Comparison of ENCODE assay signal across 24 cellular contexts in genomic region chr17:72233981-72234380, GRCh38.
"Had no signal": no experiment of that assay in that cellular context is flagged by ENCODE, and none has a peak within 500 bp of the region (broad histone marks: within the 10 kb centered on the region; RNA-seq: fewer than 3 reads in every experiment).

No MANE protein-coding gene starts in this region.

- H3K9me3 Mint-ChIP-seq: neural progenitor cell; stimulated activated memory B cell treated with anti-CD40 and anti-IgM and Interleukin-4, amounts not matched to agents 10 μg/mL and 1 μg/mL and 100 μg/mL, for 72 hours had no signal

- DNase-seq: activated CD4-positive, alpha-beta memory T cell treated with anti-CD3 and anti-CD28 coated beads for 36 hours; activated CD4-positive, alpha-beta T cell treated with anti-CD3 and anti-CD28 coated beads for 48 hours; activated effector memory CD4-positive, alpha-beta T cell treated with Interleukin-2 at 50 U/mL for 16 hours; activated naive CD4-positive, alpha-beta T cell treated with anti-CD3 and anti-CD28 coated beads for 36 hours; activated naive CD8-positive, alpha-beta T cell treated with anti-CD3 and anti-CD28 coated beads, Interleukin-2, amount 10 ng/mL, durations not matched to agents 7 days and 5 days; activated T-cell treated with anti-CD3 and anti-CD28 coated beads, Interleukin-2, amount 50 U/mL, for 72 hours; amniotic stem cell; colonic mucosa; dorsolateral prefrontal cortex; effector memory CD8-positive, alpha-beta T cell; gastrocnemius medialis; mesenchymal stem cell; naive B cell; sigmoid colon; stimulated activated CD4-positive, alpha-beta T cell treated with anti-CD3 and anti-CD28 coated beads, Interleukin-15, amount 100 ng/mL, for 24 hours; T1000; trophoblast cell; uterus had no signal

- H3K9ac ChIP-seq: neural progenitor cell had no signal

- H3K4me1 ChIP-seq: breast epithelium, colonic mucosa, gastrocnemius medialis, uterus had no signal

- H3K4me2 ChIP-seq: neural progenitor cell, smooth muscle cell had no signal

- H3K4me3 ChIP-seq: breast epithelium, colonic mucosa, dorsolateral prefrontal cortex, gastrocnemius medialis, neural progenitor cell, sigmoid colon, smooth muscle cell, uterus had no signal

- H3K27ac ChIP-seq: breast epithelium, colonic mucosa, dorsolateral prefrontal cortex, gastrocnemius medialis, neural progenitor cell, sigmoid colon, uterus had no signal

- H3K27ac Mint-ChIP-seq: activated CD4-positive, alpha-beta memory T cell treated with anti-CD3 and anti-CD28 coated beads for 36 hours; activated naive CD4-positive, alpha-beta T cell treated with anti-CD3 and anti-CD28 coated beads for 36 hours; activated naive CD8-positive, alpha-beta T cell treated with anti-CD3 and anti-CD28 coated beads, Interleukin-2, amount 10 ng/mL, durations not matched to agents 7 days and 5 days; activated T-cell treated with anti-CD3 and anti-CD28 coated beads, Interleukin-2, amount 50 U/mL, for 72 hours; effector memory CD8-positive, alpha-beta T cell; naive B cell; stimulated activated memory B cell treated with anti-CD40 and anti-IgM and Interleukin-4, amounts not matched to agents 10 μg/mL and 1 μg/mL and 100 μg/mL, for 72 hours had no signal

- H2AFZ ChIP-seq: neural progenitor cell had no signal

- ATAC-seq: activated T-cell treated with anti-CD3 and anti-CD28 coated beads, Interleukin-2, amount 50 U/mL, for 72 hours; effector memory CD8-positive, alpha-beta T cell; esophagus mucosa; gastrocnemius medialis; stimulated activated memory B cell treated with anti-CD40 and anti-IgM and Interleukin-4, amounts not matched to agents 10 μg/mL and 1 μg/mL and 100 μg/mL, for 72 hours had no signal

- H3K9me3 ChIP-seq: breast epithelium, colonic mucosa, gastrocnemius medialis, sigmoid colon, uterus had no signal

- H3K4me3 Mint-ChIP-seq: activated CD4-positive, alpha-beta memory T cell treated with anti-CD3 and anti-CD28 coated beads for 36 hours; activated naive CD4-positive, alpha-beta T cell treated with anti-CD3 and anti-CD28 coated beads for 36 hours; activated naive CD8-positive, alpha-beta T cell treated with anti-CD3 and anti-CD28 coated beads, Interleukin-2, amount 10 ng/mL, durations not matched to agents 7 days and 5 days; activated T-cell treated with anti-CD3 and anti-CD28 coated beads, Interleukin-2, amount 50 U/mL, for 72 hours; central memory CD8-positive, alpha-beta T cell; effector memory CD8-positive, alpha-beta T cell; naive B cell; neural progenitor cell; stimulated activated memory B cell treated with anti-CD40 and anti-IgM and Interleukin-4, amounts not matched to agents 10 μg/mL and 1 μg/mL and 100 μg/mL, for 72 hours had no signal

- H3K4me1 Mint-ChIP-seq: activated naive CD8-positive, alpha-beta T cell treated with anti-CD3 and anti-CD28 coated beads, Interleukin-2, amount 10 ng/mL, durations not matched to agents 7 days and 5 days; central memory CD8-positive, alpha-beta T cell; naive B cell; stimulated activated memory B cell treated with anti-CD40 and anti-IgM and Interleukin-4, amounts not matched to agents 10 μg/mL and 1 μg/mL and 100 μg/mL, for 72 hours had no signal

- H3K36me3 ChIP-seq: breast epithelium, colonic mucosa, gastrocnemius medialis, neural progenitor cell, sigmoid colon, uterus had no signal

- H3K27me3 Mint-ChIP-seq: activated naive CD8-positive, alpha-beta T cell treated with anti-CD3 and anti-CD28 coated beads, Interleukin-2, amount 10 ng/mL, durations not matched to agents 7 days and 5 days; central memory CD8-positive, alpha-beta T cell; effector memory CD8-positive, alpha-beta T cell had no signal

- H3K27me3 ChIP-seq: breast epithelium, colonic mucosa, gastrocnemius medialis, neural progenitor cell, sigmoid colon had no signal

- H3K36me3 Mint-ChIP-seq: activated CD4-positive, alpha-beta memory T cell treated with anti-CD3 and anti-CD28 coated beads for 36 hours; activated naive CD8-positive, alpha-beta T cell treated with anti-CD3 and anti-CD28 coated beads, Interleukin-2, amount 10 ng/mL, durations not matched to agents 7 days and 5 days; naive B cell; neural progenitor cell; stimulated activated memory B cell treated with anti-CD40 and anti-IgM and Interleukin-4, amounts not matched to agents 10 μg/mL and 1 μg/mL and 100 μg/mL, for 72 hours had no signal
